ENCODE assay signal across 28 cellular contexts in the genomic region with DNA sequence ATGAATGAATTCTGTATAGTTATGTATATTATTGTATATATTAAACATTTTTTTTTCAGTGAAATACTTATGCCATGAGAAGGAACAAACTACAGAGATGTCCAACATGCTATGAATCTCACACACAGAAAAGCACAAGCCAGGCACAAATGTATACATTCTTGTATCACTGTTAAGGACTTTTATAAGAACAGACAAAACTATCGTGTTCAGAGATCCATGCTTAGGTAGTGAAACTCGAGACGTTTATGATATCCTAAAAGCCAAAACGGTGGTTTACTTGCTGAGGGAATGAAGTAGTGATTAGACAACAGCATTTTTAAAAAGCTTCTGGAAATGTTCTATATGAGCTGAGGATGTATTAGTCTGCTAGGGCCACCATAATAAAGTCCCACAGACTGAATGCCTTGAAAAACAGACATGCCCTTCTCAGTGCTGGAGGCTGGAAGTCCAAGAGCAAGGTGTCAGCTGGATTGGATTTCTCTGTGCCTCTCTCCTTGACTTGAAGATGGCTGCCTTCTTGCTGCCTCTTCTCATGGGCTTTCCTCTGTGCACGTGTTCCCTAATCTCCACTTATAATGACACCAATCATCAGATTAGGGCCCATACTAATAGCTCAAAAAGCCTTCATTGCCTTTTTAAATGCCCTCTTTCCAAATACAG. TPM values are rescaled to one million over a fixed set of nuclear protein-coding genes. Genes with fewer than 3 reads are reported as not detected.
DNase-seq lines count a peak whose midpoint lies in the region; ATAC-seq and TF ChIP-seq lines count a peak whose summit lies in the region.
"Had no signal": no experiment of that assay in that cellular context is flagged by ENCODE, and none has a peak within 500 bp of the region (broad histone marks: within the 10 kb centered on the region; RNA-seq: fewer than 3 reads in every experiment).

No MANE protein-coding gene starts in this region.

- H2AFZ ChIP-seq in SU-DHL-6 (ENCODE audit: low read depth, low read length, severe bottlenecking) (no peak overlapping the region), osteoblast (ENCODE audit: low read length) (peak overlapping the region; percentile 88)

- H4K20me1 ChIP-seq in SU-DHL-6 (ENCODE audit: low read depth, low read length), result peaks cover 59% of the 10 kb centered on the region
- H4K20me1 ChIP-seq in osteoblast (ENCODE audit: insufficient read depth, low read length), result no peaks in the 10 kb centered on the region

- H3K27me3 ChIP-seq in SU-DHL-6 (ENCODE audit: low read length) (no peaks in the 10 kb centered on the region), osteoblast (ENCODE audit: insufficient read depth, low read length) (no peaks in the 10 kb centered on the region)

- no peaks in the 10 kb centered on the region for H3K27me3 Mint-ChIP-seq in activated naive CD8-positive, alpha-beta T cell treated with anti-CD3 and anti-CD28 coated beads, Interleukin-2, amount 10 ng/mL, durations not matched to agents 7 days and 5 days
- H3K27me3 Mint-ChIP-seq in activated naive CD8-positive, alpha-beta T cell treated with anti-CD3 and anti-CD28 coated beads, Interleukin-2, amount 50 U/mL, for 24 hours, result peaks cover 20% of the 10 kb centered on the region

- DNase-seq in activated naive CD8-positive, alpha-beta T cell treated with anti-CD3 and anti-CD28 coated beads, Interleukin-2, amount 10 ng/mL, durations not matched to agents 7 days and 5 days, result no peak
- DNase-seq in activated naive CD8-positive, alpha-beta T cell treated with anti-CD3 and anti-CD28 coated beads, Interleukin-2, amount 50 U/mL, for 24 hours, result no peak
- DNase-seq in osteoblast (ENCODE audit: insufficient read length, low spot score, missing footprints) (no peak), medulla oblongata (ENCODE audit: extremely low spot score) (no peak)
- no peak for DNase-seq in activated CD4-positive, CD25-positive, alpha-beta regulatory T cell (lab: John Stamatoyannopoulos, UW)
- DNase-seq: activated gamma-delta T cell treated with Interleukin-2 at 50 U/mL for 16 hours; activated T-cell treated with anti-CD3 and anti-CD28 coated beads for 4 hours; adrenal gland; body of pancreas; CD4-positive, alpha-beta T cell; dermis blood vessel endothelial cell; H9; hippocampal formation; KG1; left cardiac atrium; NCI-H1694; NCI-H446 treated with DMSO at 0.1 percent for 48 hours; SK-N-SH; stimulated activated CD4-positive, alpha-beta T cell treated with anti-CD3 and anti-CD28 coated beads, Interleukin-15, amount 100 ng/mL, for 24 hours; stimulated activated naive CD4-positive, alpha-beta T cell; T-helper 9 cell; upper lobe of right lung had no signal

- H3K36me3 ChIP-seq in HEK293 (ENCODE audit: control insufficient read depth in 2 of 2, insufficient read depth in 1 of 2, low read length in 2 of 2), result peaks cover 65 to 74% of the 10 kb centered on the region in 2 experiments
- peaks cover 73% of the 10 kb centered on the region for H3K36me3 ChIP-seq in SU-DHL-6 (ENCODE audit: low read length)
- H3K36me3 ChIP-seq in osteoblast (ENCODE audit: insufficient read depth, low read length), result peaks cover 5% of the 10 kb centered on the region
- H3K36me3 ChIP-seq: adrenal gland, gastroesophageal sphincter, prostate gland, suprapubic skin, upper lobe of right lung had no signal

- H3K9me3 ChIP-seq in HEK293 (ENCODE audit: control insufficient read depth, insufficient read depth, low read depth, low read length) (no peaks in the 10 kb centered on the region), SU-DHL-6 (ENCODE audit: insufficient read depth, low read length) (no peaks in the 10 kb centered on the region), osteoblast (ENCODE audit: low read depth, low read length) (no peaks in the 10 kb centered on the region)
- H3K9me3 ChIP-seq: adrenal gland, body of pancreas, gastroesophageal sphincter, prostate gland, SK-N-SH, suprapubic skin, upper lobe of right lung had no signal

- H3K27ac ChIP-seq in HEK293 (ENCODE audit: extremely low read depth, low read depth, low read length) (no peak overlapping the region), SU-DHL-6 (ENCODE audit: low read depth, low read length) (no peak overlapping the region), osteoblast (ENCODE audit: low read depth, low read length) (no peak overlapping the region)
- H3K27ac ChIP-seq: adrenal gland, body of pancreas, gastroesophageal sphincter, prostate gland, suprapubic skin, upper lobe of right lung had no signal

- H3K36me3 Mint-ChIP-seq in activated naive CD8-positive, alpha-beta T cell treated with anti-CD3 and anti-CD28 coated beads, Interleukin-2, amount 10 ng/mL, durations not matched to agents 7 days and 5 days, result peaks cover 60% of the 10 kb centered on the region
- peaks cover 78% of the 10 kb centered on the region for H3K36me3 Mint-ChIP-seq in activated naive CD8-positive, alpha-beta T cell treated with anti-CD3 and anti-CD28 coated beads, Interleukin-2, amount 50 U/mL, for 24 hours (ENCODE audit: low read depth)

- no peaks in the 10 kb centered on the region for H3K9me3 Mint-ChIP-seq in activated naive CD8-positive, alpha-beta T cell treated with anti-CD3 and anti-CD28 coated beads, Interleukin-2, amount 10 ng/mL, durations not matched to agents 7 days and 5 days
- no peaks in the 10 kb centered on the region for H3K9me3 Mint-ChIP-seq in activated naive CD8-positive, alpha-beta T cell treated with anti-CD3 and anti-CD28 coated beads, Interleukin-2, amount 50 U/mL, for 24 hours
- H3K9me3 Mint-ChIP-seq: CD4-positive, alpha-beta T cell had no signal

- H3K9me2 ChIP-seq in SU-DHL-6 (replicated peaks; ENCODE audit: insufficient read depth, low read length), result no peaks in the 10 kb centered on the region
- H3K9me2 ChIP-seq: SK-N-SH had no signal

- H3K9ac ChIP-seq in SU-DHL-6 (ENCODE audit: low read length), result no peak overlapping the region
- H3K9ac ChIP-seq: SK-N-SH had no signal

- H3K4me1 ChIP-seq in HEK293 (ENCODE audit: control insufficient read depth, insufficient read depth, low read length) (peaks cover 11% of the 10 kb centered on the region), osteoblast (ENCODE audit: insufficient read depth, low read length) (peaks cover 21% of the 10 kb centered on the region)

- no peaks in the 10 kb centered on the region for H3F3A ChIP-seq in SU-DHL-6 (ENCODE audit: insufficient read depth)

- H3K4me1 Mint-ChIP-seq in activated naive CD8-positive, alpha-beta T cell treated with anti-CD3 and anti-CD28 coated beads, Interleukin-2, amount 10 ng/mL, durations not matched to agents 7 days and 5 days, result peaks cover 40% of the 10 kb centered on the region
- H3K4me1 Mint-ChIP-seq in activated naive CD8-positive, alpha-beta T cell treated with anti-CD3 and anti-CD28 coated beads, Interleukin-2, amount 50 U/mL, for 24 hours, result peaks cover 29% of the 10 kb centered on the region

- ATAC-seq in activated naive CD8-positive, alpha-beta T cell treated with anti-CD3 and anti-CD28 coated beads, Interleukin-2, amount 10 ng/mL, durations not matched to agents 7 days and 5 days (ENCODE audit: low read depth), result no peak
- no peak for ATAC-seq in activated naive CD8-positive, alpha-beta T cell treated with anti-CD3 and anti-CD28 coated beads, Interleukin-2, amount 50 U/mL, for 24 hours
- no peak for ATAC-seq in HG03039 (IDR thresholded peaks at IDR 0.05; ENCODE audit: unreplicated experiment)
- ATAC-seq: body of pancreas, gastroesophageal sphincter, left cardiac atrium, upper lobe of right lung had no signal

- H3K4me2 ChIP-seq in SU-DHL-6 (ENCODE audit: low read depth, low read length, poor library complexity, severe bottlenecking) (peak overlapping the region; percentile 74), osteoblast (ENCODE audit: insufficient read depth, low read length) (no peak overlapping the region)
- H3K4me2 ChIP-seq: SK-N-SH had no signal

- H3K27ac Mint-ChIP-seq in activated naive CD8-positive, alpha-beta T cell treated with anti-CD3 and anti-CD28 coated beads, Interleukin-2, amount 10 ng/mL, durations not matched to agents 7 days and 5 days, result no peak overlapping the region
- no peak overlapping the region for H3K27ac Mint-ChIP-seq in activated naive CD8-positive, alpha-beta T cell treated with anti-CD3 and anti-CD28 coated beads, Interleukin-2, amount 50 U/mL, for 24 hours
- H3K27ac Mint-ChIP-seq: CD4-positive, alpha-beta T cell; H9 had no signal

- POLR2A ChIA-PET in activated naive CD8-positive, alpha-beta T cell treated with anti-CD3 and anti-CD28 coated beads, Interleukin-2, amount 10 ng/mL, durations not matched to agents 7 days and 5 days (lab: Charles Lee), result no interaction called here
- POLR2A ChIA-PET in HEK293 (lab: Yijun Ruan, JAX), result no interaction called here

- H3K79me2 ChIP-seq in SU-DHL-6 (ENCODE audit: insufficient read depth, low read length) (peaks cover 86% of the 10 kb centered on the region), osteoblast (ENCODE audit: insufficient read depth, low read length) (peaks cover 78% of the 10 kb centered on the region)

- CTCF ChIA-PET in HEK293 (lab: Yijun Ruan, JAX), result interaction anchor here (1.2 to 2.8 kb wide), 2 partner anchors 11 to 28 kb away, joined by 4 to 19 read pairs; no protein-coding TSS in a partner anchor

- H3K4me3 ChIP-seq in HEK293 (ENCODE audit: low read depth, low read length), result no peak overlapping the region
- H3K4me3 ChIP-seq in SU-DHL-6 (ENCODE audit: insufficient read depth, low read length, poor library complexity, severe bottlenecking), result no peak overlapping the region
- no peak overlapping the region for H3K4me3 ChIP-seq in osteoblast (ENCODE audit: insufficient read depth, low read length)
- H3K4me3 ChIP-seq: adrenal gland, body of pancreas, gastroesophageal sphincter, prostate gland, suprapubic skin, upper lobe of right lung had no signal

- TF ChIP-seq CTCF in HEK293 (tag by site-specific recombination; IDR thresholded peaks at IDR 0.05) (no peak), SU-DHL-6 (IDR thresholded peaks at IDR 0.05; ENCODE audit: insufficient read depth, low read length, poor library complexity, severe bottlenecking) (no peak), osteoblast (IDR thresholded peaks at IDR 0.05; ENCODE audit: extremely low read depth, low read depth, low read length) (no peak)

- H3K4me3 Mint-ChIP-seq in activated naive CD8-positive, alpha-beta T cell treated with anti-CD3 and anti-CD28 coated beads, Interleukin-2, amount 10 ng/mL, durations not matched to agents 7 days and 5 days, result peak overlapping the region; percentile 3
- H3K4me3 Mint-ChIP-seq in activated naive CD8-positive, alpha-beta T cell treated with anti-CD3 and anti-CD28 coated beads, Interleukin-2, amount 50 U/mL, for 24 hours, result no peak overlapping the region
- H3K4me3 Mint-ChIP-seq: H9 had no signal

TF ChIP-seq in HEK293, 187 proteins besides CTCF, POLR2A, EP300 and RAD21 (continues in another document):
- TF ChIP-seq ZNF600 (tag by site-specific recombination; IDR thresholded peaks at IDR 0.05) (peak; percentile 58), ZNF548 (tag by site-specific recombination; IDR thresholded peaks at IDR 0.05) (peak; percentile 92)

RNA-seq across cellular contexts. Expression of gene MKI67, which starts 4.3 kb away (rescaled TPM):
- total RNA-seq in activated naive CD8-positive, alpha-beta T cell treated with anti-CD3 and anti-CD28 coated beads, Interleukin-2, amount 10 ng/mL, durations not matched to agents 7 days and 5 days, result 100 to 1,000 TPM; 256 to 280 TPM
- total RNA-seq in osteoblast, result 2.5 and 3.5 TPM in 2 replicates

Comparison
In these comparisons a context has a peak if more than half of its experiments do, and no peak if none do; other contexts are left out.
1. RNA of gene MKI67, which starts 4.3 kb away (total RNA-seq): 256 to 280 TPM in activated naive CD8-positive, alpha-beta T cell treated with anti-CD3 and anti-CD28 coated beads, Interleukin-2, amount 10 ng/mL, durations not matched to agents 7 days and 5 days; 2.5 to 3.5 TPM in osteoblast; every median in the first group is over 10 times any median in the second.